ENCODE assay signal across 17 cellular contexts in genomic region chr2:237208373-237209045, GRCh38.
DNase-seq lines count a peak whose midpoint lies in the region; ATAC-seq and TF ChIP-seq lines count a peak whose summit lies in the region.
"Had no signal": no experiment of that assay in that cellular context is flagged by ENCODE, and none has a peak within 500 bp of the region (broad histone marks: within the 10 kb centered on the region; RNA-seq: fewer than 3 reads in every experiment).

No MANE protein-coding gene starts in this region.

- H3K4me3 Mint-ChIP-seq in MCF 10A (ENCODE audit: unreplicated experiment) = no peak overlapping the region
- no peak overlapping the region for H3K4me3 Mint-ChIP-seq in mesothelial cell of epicardium
- H3K4me3 Mint-ChIP-seq: activated CD8-positive, alpha-beta T cell treated with anti-CD3 and anti-CD28 coated beads, Interleukin-2, amount 10 ng/mL, durations not matched to agents 7 days and 5 days; activated naive CD8-positive, alpha-beta T cell treated with anti-CD3 and anti-CD28 coated beads for 36 hours had no signal

- H3K4me3 ChIP-seq in breast epithelium (no peak overlapping the region), coronary artery (no peak overlapping the region), uterus (no peak overlapping the region)
- H3K4me3 ChIP-seq: upper lobe of left lung had no signal

- intact Hi-C loops in breast epithelium (cut with DNase I; ENCODE audit: low total_unique reads) (no loop called here), MCF 10A (cut with micrococcal nuclease) (no loop called here), uterus (cut with DNase I; ENCODE audit: low total_unique reads) (no loop called here)

- H3K27ac ChIP-seq in breast epithelium (peak overlapping the region; percentile 60 to 73), coronary artery (peak overlapping the region; percentile 14 to 39), uterus (peak overlapping the region; percentile 70 to 73)

- H3K27me3 ChIP-seq in breast epithelium = no peaks in the 10 kb centered on the region
- H3K27me3 ChIP-seq in uterus = no peaks in the 10 kb centered on the region
- H3K27me3 ChIP-seq: upper lobe of left lung had no signal

- POLR2A ChIA-PET in MCF 10A (lab: Yijun Ruan, JAX) = no interaction called here

- H3K9me3 ChIP-seq in breast epithelium (no peaks in the 10 kb centered on the region), uterus (no peaks in the 10 kb centered on the region)
- H3K9me3 ChIP-seq: upper lobe of left lung had no signal

- no peak for TF ChIP-seq CTCF in breast epithelium (IDR thresholded peaks at IDR 0.05)
- TF ChIP-seq CTCF in MCF 10A (IDR thresholded peaks at IDR 0.05; ENCODE audit: unreplicated experiment) = no peak
- no peak for TF ChIP-seq CTCF in coronary artery (IDR thresholded peaks at IDR 0.05)
- TF ChIP-seq CTCF in mesothelial cell of epicardium (IDR thresholded peaks at IDR 0.05; ENCODE audit: unreplicated experiment) = no peak
- no peak for TF ChIP-seq CTCF in uterus (IDR thresholded peaks at IDR 0.05)

- ATAC-seq in GM21786 (IDR thresholded peaks at IDR 0.05; ENCODE audit: unreplicated experiment) (no peak), GM18520 (IDR thresholded peaks at IDR 0.05; ENCODE audit: unreplicated experiment) (no peak)
- ATAC-seq: activated CD8-positive, alpha-beta T cell treated with anti-CD3 and anti-CD28 coated beads, Interleukin-2, amount 10 ng/mL, durations not matched to agents 7 days and 5 days; HCT116 had no signal

- H3K27ac Mint-ChIP-seq in MCF 10A (ENCODE audit: low read depth, unreplicated experiment) (no peak overlapping the region), mesothelial cell of epicardium (peak overlapping the region; percentile 81)
- H3K27ac Mint-ChIP-seq: activated CD8-positive, alpha-beta T cell treated with anti-CD3 and anti-CD28 coated beads, Interleukin-2, amount 10 ng/mL, durations not matched to agents 7 days and 5 days; activated naive CD8-positive, alpha-beta T cell treated with anti-CD3 and anti-CD28 coated beads for 36 hours had no signal

- CTCF ChIA-PET in MCF 10A (lab: Yijun Ruan, JAX) = no interaction called here

- H3K36me3 Mint-ChIP-seq in MCF 10A (ENCODE audit: insufficient read depth, unreplicated experiment) (peaks cover 4% of the 10 kb centered on the region), mesothelial cell of epicardium (no peaks in the 10 kb centered on the region)
- H3K36me3 Mint-ChIP-seq: activated naive CD8-positive, alpha-beta T cell treated with anti-CD3 and anti-CD28 coated beads for 36 hours had no signal

- no peak for DNase-seq in breast epithelium (ENCODE audit: low spot score in 2 of 2)
- DNase-seq in MCF 10A (ENCODE audit: unreplicated experiment) = no peak
- DNase-seq in coronary artery (ENCODE audit: low spot score) = peak; percentile 55
- DNase-seq in mesothelial cell of epicardium (ENCODE audit: low spot score in 2 of 2, unreplicated experiment in 2 of 2) = no peak
- no peak for DNase-seq in uterus
- no peak for DNase-seq in NCI-H1092 treated with DMSO at 0.1 percent for 48 hours (lab: John Stamatoyannopoulos, UW)
- DNase-seq: 8988T; activated CD8-positive, alpha-beta T cell treated with anti-CD3 and anti-CD28 coated beads, Interleukin-2, amount 10 ng/mL, durations not matched to agents 7 days and 5 days; activated naive CD8-positive, alpha-beta T cell treated with anti-CD3 and anti-CD28 coated beads for 36 hours; DND-41; kidney glomerular epithelial cell; NCI-H526 treated with DMSO at 0.1 percent for 48 hours; nucleus accumbens had no signal

- H3K27me3 Mint-ChIP-seq in MCF 10A (ENCODE audit: insufficient read depth, unreplicated experiment) = no peaks in the 10 kb centered on the region
- H3K27me3 Mint-ChIP-seq in mesothelial cell of epicardium (ENCODE audit: low read depth) = no peaks in the 10 kb centered on the region

- BruUV-seq in MCF 10A (replicated peaks; lab: Mats Ljungman, UMichigan) = no TSS peak

- TF ChIP-seq POLR2A in breast epithelium (IDR thresholded peaks at IDR 0.05) = no peak
- no peak for TF ChIP-seq POLR2A in uterus (IDR thresholded peaks at IDR 0.05)

- H3K9me3 Mint-ChIP-seq in MCF 10A (ENCODE audit: unreplicated experiment) (no peaks in the 10 kb centered on the region), mesothelial cell of epicardium (no peaks in the 10 kb centered on the region)
- H3K9me3 Mint-ChIP-seq: activated naive CD8-positive, alpha-beta T cell treated with anti-CD3 and anti-CD28 coated beads for 36 hours had no signal

- H3K36me3 ChIP-seq in breast epithelium = no peaks in the 10 kb centered on the region
- H3K36me3 ChIP-seq in uterus = no peaks in the 10 kb centered on the region
- H3K36me3 ChIP-seq: upper lobe of left lung had no signal

- H3K4me1 ChIP-seq in breast epithelium = peaks cover 9 to 10% of the 10 kb centered on the region in 2 donors
- H3K4me1 ChIP-seq in uterus = no peaks in the 10 kb centered on the region

- H3K4me1 Mint-ChIP-seq in MCF 10A (ENCODE audit: insufficient read depth, unreplicated experiment) = no peaks in the 10 kb centered on the region
- H3K4me1 Mint-ChIP-seq in mesothelial cell of epicardium = peaks cover 23% of the 10 kb centered on the region
- H3K4me1 Mint-ChIP-seq: activated naive CD8-positive, alpha-beta T cell treated with anti-CD3 and anti-CD28 coated beads for 36 hours had no signal
